In the genomic region with DNA sequence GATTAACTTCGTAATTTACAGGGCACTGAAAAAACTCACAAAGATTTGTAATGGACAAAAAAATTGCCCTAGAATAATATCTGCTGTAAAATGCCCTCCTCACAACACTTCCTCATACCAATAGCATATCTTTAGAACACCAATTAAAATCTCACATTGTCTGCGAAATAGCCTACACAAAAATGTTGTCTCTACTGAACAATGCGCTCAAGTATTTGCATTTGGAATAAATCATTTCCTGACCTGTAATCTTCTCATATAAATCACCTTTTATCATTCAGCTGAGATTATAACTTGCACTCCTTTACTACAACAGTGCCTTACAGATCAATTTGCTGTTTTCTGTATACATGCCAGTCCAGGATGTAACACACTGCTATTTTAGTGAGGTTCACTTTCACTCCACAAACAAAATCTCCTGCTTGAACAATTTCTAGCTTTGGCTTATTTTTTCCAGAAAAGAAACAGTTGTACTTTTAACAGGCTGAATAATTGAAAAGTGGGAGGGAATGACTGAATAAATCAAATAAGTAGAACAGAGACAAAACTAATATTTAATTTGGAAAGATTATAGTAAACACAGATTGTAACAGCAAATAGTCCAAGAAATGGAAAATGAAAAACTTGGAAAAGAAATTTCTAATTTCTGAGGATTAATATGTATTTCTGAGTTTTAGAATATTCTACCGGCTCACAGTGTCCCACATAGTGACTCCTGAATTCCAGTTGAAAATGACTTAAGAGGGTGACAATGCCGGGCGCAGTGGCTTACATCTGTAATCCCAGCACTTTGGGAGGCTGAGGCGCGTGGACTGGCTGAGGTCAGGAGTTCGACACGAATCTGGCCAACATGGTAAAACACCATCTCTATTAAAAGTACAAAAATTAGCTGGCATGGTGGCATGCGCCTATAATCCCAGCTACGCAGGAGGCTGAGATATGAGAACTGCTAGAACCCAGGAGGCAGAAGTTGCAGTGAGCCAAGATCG, we compare ENCODE assay signal across 19 cellular contexts. TPM values are rescaled to one million over a fixed set of nuclear protein-coding genes. Genes with fewer than 3 reads are reported as not detected.
A peak's percentile ranks its signal among the peaks of the same experiment; 100 is the strongest.
DNase-seq lines count a peak whose midpoint lies in the region; ATAC-seq, FAIRE-seq and TF ChIP-seq lines count a peak whose summit lies in the region.
"Had no signal": no experiment of that assay in that cellular context is flagged by ENCODE, and none has a peak within 500 bp of the region (broad histone marks: within the 10 kb centered on the region; RNA-seq: fewer than 3 reads in every experiment).

No MANE protein-coding gene starts in this region.

- H2BK120ac ChIP-seq in mesendoderm (ENCODE audit: low read depth, low read length), result no peak overlapping the region

- BruUV-seq in HepG2 (replicated peaks; lab: Mats Ljungman, UMichigan), result no TSS peak

- H3K9me3 ChIP-seq in liver (ENCODE audit: control insufficient read depth in 4 of 4, low read length in 3 of 4), result no peaks in the 10 kb centered on the region
- no peaks in the 10 kb centered on the region for H3K9me3 ChIP-seq in HepG2 (ENCODE audit: low read length)
- no peaks in the 10 kb centered on the region for H3K9me3 ChIP-seq in body of pancreas
- H3K9me3 ChIP-seq: esophagus squamous epithelium, vagina had no signal

- H3K27me3 Mint-ChIP-seq in stimulated activated naive CD8-positive, alpha-beta T cell treated with anti-CD3 and anti-CD28 coated beads, Interleukin-15, amount 100 ng/mL, for 72 hours, result no peaks in the 10 kb centered on the region
- H3K27me3 Mint-ChIP-seq: dendritic cell treated with granulocyte-macrophage colony-stimulating factor and Interleukin-4, amounts not matched to agents 40 ng/mL and 50 ng/mL, for 4 days; stimulated activated naive CD8-positive, alpha-beta T cell treated with anti-CD3 and anti-CD28 coated beads, Interleukin-15, Interleukin-2, amounts not matched to agents 100 ng/mL and 50 ng/mL, for 24 hours had no signal

- H3K36me3 ChIP-seq in liver (ENCODE audit: control insufficient read depth in 4 of 4, insufficient read depth in 3 of 4, low read depth in 1 of 4, low read length in 3 of 4), result no peaks in the 10 kb centered on the region
- no peaks in the 10 kb centered on the region for H3K36me3 ChIP-seq in HepG2 (replicated peaks in 1 of 2; ENCODE audit: control insufficient read depth in 1 of 2, insufficient read depth in 2 of 2, low read length in 2 of 2)
- no peaks in the 10 kb centered on the region for H3K36me3 ChIP-seq in body of pancreas (replicated peaks in 1 of 2; ENCODE audit: insufficient read depth in 1 of 2, low read depth in 2 of 2)
- no peaks in the 10 kb centered on the region for H3K36me3 ChIP-seq in mesendoderm (ENCODE audit: control insufficient read depth, insufficient read depth, low read length)
- H3K36me3 ChIP-seq: esophagus squamous epithelium, vagina had no signal

- intact Hi-C loops in HepG2 (cut with micrococcal nuclease; ENCODE audit: unreplicated experiment), result no loop called here
- intact Hi-C loops in body of pancreas (cut with DNase I), result no loop called here

- no peak overlapping the region for H3K4ac ChIP-seq in mesendoderm (ENCODE audit: low read depth, low read length)

- TF ChIP-seq CTCF in liver (IDR thresholded peaks at IDR 0.05; ENCODE audit: low read depth, low read length, missing input control), result no peak
- no peak for TF ChIP-seq CTCF in HepG2 (CRISPR knock-in tag; IDR thresholded peaks at IDR 0.05)
- no peak for TF ChIP-seq CTCF in body of pancreas (IDR thresholded peaks at IDR 0.05)

- TF ChIP-seq RAD21 in liver (IDR thresholded peaks at IDR 0.05) (no peak), HepG2 (CRISPR knock-in tag; IDR thresholded peaks at IDR 0.05) (no peak)

- CTCF ChIA-PET in HepG2 (lab: Yijun Ruan, JAX; ENCODE audit: low intra/inter-chr PET ratio, low total read pairs), result no interaction called here

- no peak overlapping the region for H2BK5ac ChIP-seq in mesendoderm (ENCODE audit: low read length)

- H3K27me3 ChIP-seq in liver (ENCODE audit: control insufficient read depth in 4 of 4, insufficient read depth in 4 of 4, low read length in 3 of 4) (no peaks in the 10 kb centered on the region), HepG2 (ENCODE audit: control insufficient read depth in 1 of 2, insufficient read depth in 2 of 2, low read length in 2 of 2) (no peaks in the 10 kb centered on the region), body of pancreas (no peaks in the 10 kb centered on the region), mesendoderm (ENCODE audit: insufficient read depth, low read length, poor library complexity) (no peaks in the 10 kb centered on the region)
- H3K27me3 ChIP-seq: esophagus squamous epithelium, vagina had no signal

- no peak overlapping the region for H3K4me2 ChIP-seq in HepG2 (ENCODE audit: low read depth, low read length)
- no peak overlapping the region for H3K4me2 ChIP-seq in mesendoderm (ENCODE audit: low read length)

- POLR2A ChIA-PET in HepG2 (lab: Yijun Ruan, JAX), result no interaction called here

- DNase-seq in HepG2 (ENCODE audit: low spot score), result no peak
- peak in 1 of 4 donors; percentile 46 for DNase-seq in body of pancreas
- peak; percentile 50 for DNase-seq in mesendoderm
- no peak for DNase-seq in glomerular visceral epithelial cell (ENCODE audit: extremely low spot score)
- DNase-seq in stimulated activated naive CD8-positive, alpha-beta T cell treated with anti-CD3 and anti-CD28 coated beads, Interleukin-15, amount 100 ng/mL, for 72 hours, result no peak
- DNase-seq in stimulated activated CD8-positive, alpha-beta memory T cell treated with anti-CD3 and anti-CD28 coated beads, Interleukin-4, amount 100 ng/mL, for 48 hours, result no peak
- DNase-seq: activated CD8-positive, alpha-beta memory T cell treated with anti-CD3 and anti-CD28 coated beads, Interleukin-2, amount 50 U/mL, for 4 hours; activated gamma-delta T cell treated with Interleukin-2 at 50 U/mL for 16 hours; esophagus squamous epithelium; islet precursor cell; NCI-H146; NCI-H446; posterior cingulate gyrus; T1000 had no signal

- ATAC-seq in HepG2 (no peak), body of pancreas (peak; percentile 48), HG02571 (IDR thresholded peaks at IDR 0.05; ENCODE audit: unreplicated experiment) (no peak)
- ATAC-seq in stimulated activated naive CD8-positive, alpha-beta T cell treated with anti-CD3 and anti-CD28 coated beads, Interleukin-15, amount 100 ng/mL, for 72 hours, result no peak

- H3K23ac ChIP-seq in mesendoderm (ENCODE audit: low read length), result no peak overlapping the region

- H3K4me1 ChIP-seq in liver (ENCODE audit: control insufficient read depth in 4 of 4, insufficient read depth in 4 of 4, low read length in 3 of 4) (peaks cover 0 to 24% (median 4%) of the 10 kb centered on the region in 4 donors), HepG2 (ENCODE audit: insufficient read depth, low read length) (peaks cover 26% of the 10 kb centered on the region), body of pancreas (peaks cover 57% of the 10 kb centered on the region), mesendoderm (ENCODE audit: control insufficient read depth, low read depth, low read length) (peaks cover 29% of the 10 kb centered on the region)

- peak overlapping the region; percentile 4 to 66 for H3K27ac ChIP-seq in liver (ENCODE audit: low read depth in 1 of 2, low read length in 2 of 2)
- no peak overlapping the region for H3K27ac ChIP-seq in HepG2 (ENCODE audit: extremely low read length, insufficient read depth, low read length)
- peak overlapping the region in 2 of 4 donors; percentile 3 to 15 for H3K27ac ChIP-seq in body of pancreas
- H3K27ac ChIP-seq in mesendoderm (ENCODE audit: low read depth, low read length), result no peak overlapping the region
- H3K27ac ChIP-seq: esophagus squamous epithelium, vagina had no signal

- H3K79me1 ChIP-seq in mesendoderm (ENCODE audit: low read length), result peaks cover 5% of the 10 kb centered on the region

- H4K20me1 ChIP-seq in HepG2 (ENCODE audit: insufficient read depth, low read length), result peaks cover 4% of the 10 kb centered on the region; the same call in 1 of the 2 replicates

- TF ChIP-seq EP300 in HepG2 (IDR thresholded peaks at IDR 0.05; ENCODE audit: low read depth in 2 of 2, low read length in 2 of 2), result no peak
- no peak for TF ChIP-seq EP300 in HepG2 (CRISPR knock-in tag; IDR thresholded peaks at IDR 0.05; ENCODE audit: borderline replicate concordance)

- H3K9me3 Mint-ChIP-seq in stimulated activated naive CD8-positive, alpha-beta T cell treated with anti-CD3 and anti-CD28 coated beads, Interleukin-15, amount 100 ng/mL, for 72 hours, result no peaks in the 10 kb centered on the region
- H3K9me3 Mint-ChIP-seq: dendritic cell treated with granulocyte-macrophage colony-stimulating factor and Interleukin-4, amounts not matched to agents 40 ng/mL and 50 ng/mL, for 4 days; stimulated activated naive CD8-positive, alpha-beta T cell treated with anti-CD3 and anti-CD28 coated beads, Interleukin-15, Interleukin-2, amounts not matched to agents 100 ng/mL and 50 ng/mL, for 24 hours had no signal

- H3K27ac Mint-ChIP-seq in stimulated activated naive CD8-positive, alpha-beta T cell treated with anti-CD3 and anti-CD28 coated beads, Interleukin-15, amount 100 ng/mL, for 72 hours, result no peak overlapping the region
- H3K27ac Mint-ChIP-seq: dendritic cell treated with granulocyte-macrophage colony-stimulating factor and Interleukin-4, amounts not matched to agents 40 ng/mL and 50 ng/mL, for 4 days; stimulated activated naive CD8-positive, alpha-beta T cell treated with anti-CD3 and anti-CD28 coated beads, Interleukin-15, Interleukin-2, amounts not matched to agents 100 ng/mL and 50 ng/mL, for 24 hours had no signal

- H2AFZ ChIP-seq in HepG2 (ENCODE audit: low read length), result no peak overlapping the region

- H3K4me3 ChIP-seq in liver (ENCODE audit: low read depth in 1 of 3, low read length in 3 of 3) (peak overlapping the region; percentile 18 to 38 (median 37)), HepG2 (replicated peaks in 1 of 3; ENCODE audit: insufficient read depth in 1 of 3, low read depth in 2 of 3, low read length in 3 of 3) (no peak overlapping the region), body of pancreas (no peak overlapping the region), mesendoderm (ENCODE audit: low read length) (no peak overlapping the region)
- H3K4me3 ChIP-seq: esophagus squamous epithelium, vagina had no signal

- no peak overlapping the region for H4K5ac ChIP-seq in mesendoderm (ENCODE audit: low read length)

- peak overlapping the region; percentile 71 for H3K56ac ChIP-seq in mesendoderm (ENCODE audit: low read length)

- peak overlapping the region; percentile 13 for H3K18ac ChIP-seq in mesendoderm (ENCODE audit: low read length)

- no peak for FAIRE-seq in HepG2 (lab: Jason Lieb, UNC)

- peak overlapping the region; percentile 12 to 31 for H3K9ac ChIP-seq in liver (ENCODE audit: low read depth in 1 of 2, low read length in 2 of 2)
- no peak overlapping the region for H3K9ac ChIP-seq in HepG2 (ENCODE audit: insufficient read depth, low read depth, low read length)
- peak overlapping the region; percentile 34 for H3K9ac ChIP-seq in mesendoderm (ENCODE audit: low read length)

- H2BK15ac ChIP-seq in mesendoderm (replicated peaks; ENCODE audit: low read depth), result no peak overlapping the region

- H2AK5ac ChIP-seq in mesendoderm (ENCODE audit: low read length), result no peak overlapping the region

- in situ Hi-C loops in HepG2 (cut with HindIII; ENCODE audit: extremely low pct_ligation_motif_present, low pct_unique_long_range_greater_than_20kb), result no loop called here

- H3K4me1 Mint-ChIP-seq in stimulated activated naive CD8-positive, alpha-beta T cell treated with anti-CD3 and anti-CD28 coated beads, Interleukin-15, amount 100 ng/mL, for 72 hours, result peaks cover 19% of the 10 kb centered on the region

- TF ChIP-seq POLR2A in HepG2 (IDR thresholded peaks at IDR 0.05; ENCODE audit: insufficient read depth in 1 of 2, low read depth in 2 of 2, low read length in 2 of 2) (no peak), body of pancreas (IDR thresholded peaks at IDR 0.05) (no peak)

- H4K8ac ChIP-seq in mesendoderm (ENCODE audit: low read depth, low read length), result no peak overlapping the region

- 41% methylated on average over 13 of the region's 13 CpGs for WGBS in liver
- 97% methylated on average over 13 of the region's 13 CpGs for WGBS in HepG2 (ENCODE audit: low lambda C conversion rate)
- WGBS in body of pancreas, 2 donors, result 42 to 50% methylated on average over 13 of the region's 13 CpGs
- WGBS in mesendoderm (ENCODE audit: extremely low coverage, insufficient coverage, low lambda C conversion rate), result no CpG with 5 or more reads among the region's 13 CpGs

- H3K79me2 ChIP-seq in HepG2 (ENCODE audit: insufficient read depth, low read length) (peaks cover 85% of the 10 kb centered on the region), mesendoderm (ENCODE audit: control insufficient read depth, insufficient read depth, low read length) (peaks cover 47% of the 10 kb centered on the region)

- no peak overlapping the region for H3K4me3 Mint-ChIP-seq in stimulated activated naive CD8-positive, alpha-beta T cell treated with anti-CD3 and anti-CD28 coated beads, Interleukin-15, amount 100 ng/mL, for 72 hours
- H3K4me3 Mint-ChIP-seq: dendritic cell treated with granulocyte-macrophage colony-stimulating factor and Interleukin-4, amounts not matched to agents 40 ng/mL and 50 ng/mL, for 4 days; stimulated activated naive CD8-positive, alpha-beta T cell treated with anti-CD3 and anti-CD28 coated beads, Interleukin-15, Interleukin-2, amounts not matched to agents 100 ng/mL and 50 ng/mL, for 24 hours had no signal

RNA-seq across cellular contexts. Expression of gene JMJD1C, which starts 30.6 kb away (rescaled TPM):
- 10 to 100 TPM; 72.0 to 93.1 TPM for total RNA-seq in liver
- polyA plus RNA-seq in liver, result 10 to 100 TPM; 11.0 to 39.9 TPM
- total RNA-seq in HepG2 (2016; rRNA removed; fragmentation: Illumina TruSeq; extraction: Trizol), result 42.7 and 51.4 TPM in 2 replicates
- 10.6 and 12.0 TPM in 2 replicates for total RNA-seq in HepG2 (2016; cell fraction: cytosol; rRNA removed; fragmentation: Illumina TruSeq; extraction: Trizol; ENCODE audit: low read depth)
- 38.0 and 48.1 TPM in 2 replicates for total RNA-seq in HepG2 (2016; cell fraction: insoluble cytoplasmic fraction; rRNA removed; fragmentation: Illumina TruSeq; extraction: Trizol)
- 16.5 and 17.1 TPM in 2 replicates for total RNA-seq in HepG2 (2016; cell fraction: membrane; rRNA removed; fragmentation: Illumina TruSeq; extraction: Trizol)
- 121 and 123 TPM in 2 replicates for total RNA-seq in HepG2 (2016; cell fraction: nucleus; rRNA removed; fragmentation: Illumina TruSeq; extraction: Trizol)
- 34.9 and 42.3 TPM in 2 replicates for polyA plus RNA-seq in HepG2 (2011; rRNA removed)
- polyA plus RNA-seq in HepG2 (2011; cell fraction: cytosol; rRNA removed), result 15.7 and 25.3 TPM in 2 replicates
- 46.2 and 51.3 TPM in 2 replicates for polyA plus RNA-seq in HepG2 (2011; cell fraction: nucleus; rRNA removed)
- polyA plus RNA-seq in HepG2 (2012), result 44.1 and 47.8 TPM in 2 replicates
- polyA plus RNA-seq in HepG2 (2016; cell fraction: cytosol; fragmentation: Illumina TruSeq; extraction: Trizol; ENCODE audit: low read depth), result 0.93 and 1.1 TPM in 2 replicates
- 22.2 and 27.2 TPM in 2 replicates for polyA plus RNA-seq in HepG2 (2016; cell fraction: insoluble cytoplasmic fraction; fragmentation: Illumina TruSeq; extraction: Trizol; ENCODE audit: low read depth)
- 2.7 and 3.3 TPM in 2 replicates for polyA plus RNA-seq in HepG2 (2016; cell fraction: membrane; fragmentation: Illumina TruSeq; extraction: Trizol; ENCODE audit: low read depth)
- 68.6 and 81.1 TPM in 2 replicates for polyA plus RNA-seq in HepG2 (2016; cell fraction: nucleus; fragmentation: Illumina TruSeq; extraction: Trizol; ENCODE audit: insufficient read depth, low read depth)
- polyA minus RNA-seq in HepG2 (2011; rRNA and poly(A)+ RNA removed; ENCODE audit: low replicate concordance), result 45.1 and 116 TPM in 2 replicates
- 51.2 and 58.4 TPM in 2 replicates for polyA minus RNA-seq in HepG2 (2011; cell fraction: cytosol; rRNA and poly(A)+ RNA removed)
- polyA minus RNA-seq in HepG2 (2011; cell fraction: nucleus; rRNA and poly(A)+ RNA removed), result 378 and 386 TPM in 2 replicates
- total RNA-seq in body of pancreas, result 100 to 1,000 TPM in 1 of 2 donors, 10 to 100 TPM in 1; 91.8 to 103 TPM
- 65.5 TPM for polyA plus RNA-seq in mesendoderm (2013, experiment 1 of 2)
- 68.5 TPM for polyA plus RNA-seq in mesendoderm (2013, experiment 2 of 2)

Comparison
In these comparisons a context has a peak if more than half of its experiments do, and no peak if none do; other contexts are left out.
1. H3K27ac ChIP-seq: peak in liver (2 of 2); none in HepG2 (single experiment) and mesendoderm (single experiment).
2. H3K4me3 ChIP-seq: peak in liver (3 of 3); none in HepG2 (0 of 3), body of pancreas (0 of 2) and mesendoderm (single experiment).